16 cellular contexts compared by ENCODE assay signal in genomic region chr22:45543243-45543642, GRCh38. TPM values are rescaled to one million over a fixed set of nuclear protein-coding genes. Genes with fewer than 3 reads are reported as not detected.
A peak's percentile ranks its signal among the peaks of the same experiment; 100 is the strongest.
DNase-seq lines count a peak whose midpoint lies in the region; ATAC-seq and TF ChIP-seq lines count a peak whose summit lies in the region.
"Had no signal": no experiment of that assay in that cellular context is flagged by ENCODE, and none has a peak within 500 bp of the region (broad histone marks: within the 10 kb centered on the region; RNA-seq: fewer than 3 reads in every experiment).

No MANE protein-coding gene starts in this region.

- no peak overlapping the region for H3K4me3 ChIP-seq in left ventricle myocardium inferior
- H3K4me3 ChIP-seq in breast epithelium: no peak overlapping the region
- H3K4me3 ChIP-seq in neural progenitor cell: no peak overlapping the region
- no peak overlapping the region for H3K4me3 ChIP-seq in vagina
- H3K4me3 ChIP-seq: BLaER1 treated with 17β-estradiol and CSF1 and Interleukin-3, amounts not matched to agents 10 nM and 100 nM; GM12878; GM23248 had no signal

- no peak overlapping the region for H3K4me3 Mint-ChIP-seq in neural progenitor cell
- H3K4me3 Mint-ChIP-seq: CD4-positive, CD25-positive, alpha-beta regulatory T cell; H9 had no signal

- H3K4me1 ChIP-seq in left ventricle myocardium inferior: peaks cover 15% of the 10 kb centered on the region
- peaks cover under 1 to 4% of the 10 kb centered on the region in 2 donors for H3K4me1 ChIP-seq in breast epithelium
- H3K4me1 ChIP-seq in neural progenitor cell: peaks cover 3% of the 10 kb centered on the region
- H3K4me1 ChIP-seq in vagina: peaks cover 21% of the 10 kb centered on the region

- H3K36me3 Mint-ChIP-seq in neural progenitor cell: peaks cover 17% of the 10 kb centered on the region
- H3K36me3 Mint-ChIP-seq: CD4-positive, CD25-positive, alpha-beta regulatory T cell had no signal

- DNase-seq in left cardiac atrium (peak; percentile 18), left ventricle myocardium inferior (no peak), breast epithelium (ENCODE audit: low spot score in 2 of 2) (no peak), neural progenitor cell (ENCODE audit: low spot score) (no peak), vagina (ENCODE audit: extremely low spot score in 2 of 2) (no peak), COLO829 (ENCODE audit: low spot score) (no peak), H4 (ENCODE audit: low spot score) (no peak)
- DNase-seq: 8988T; AML-193; CD4-positive, CD25-positive, alpha-beta regulatory T cell; DMS79; GM23248; H9 had no signal

- no peaks in the 10 kb centered on the region for H3K9me3 ChIP-seq in left ventricle myocardium inferior (replicated peaks)
- no peaks in the 10 kb centered on the region for H3K9me3 ChIP-seq in breast epithelium
- H3K9me3 ChIP-seq in neural progenitor cell (ENCODE audit: low read depth): no peaks in the 10 kb centered on the region
- H3K9me3 ChIP-seq in vagina: no peaks in the 10 kb centered on the region
- H3K9me3 ChIP-seq: BLaER1 treated with 17β-estradiol and CSF1 and Interleukin-3, amounts not matched to agents 10 nM and 100 nM had no signal

- no peak for ATAC-seq in left cardiac atrium
- ATAC-seq in GM18867 (IDR thresholded peaks at IDR 0.05; ENCODE audit: unreplicated experiment): no peak
- ATAC-seq: GM12878 had no signal

- H2AFZ ChIP-seq in neural progenitor cell (replicated peaks): no peak overlapping the region
- H2AFZ ChIP-seq: GM23248 had no signal

- no peak overlapping the region for H3K4me2 ChIP-seq in neural progenitor cell

- H3K36me3 ChIP-seq in left ventricle myocardium inferior: peaks cover 16% of the 10 kb centered on the region
- no peaks in the 10 kb centered on the region for H3K36me3 ChIP-seq in breast epithelium
- H3K36me3 ChIP-seq in neural progenitor cell: no peaks in the 10 kb centered on the region
- H3K36me3 ChIP-seq in vagina: peaks cover 0 to 60% of the 10 kb centered on the region in 2 donors

- H3K27me3 Mint-ChIP-seq in neural progenitor cell (ENCODE audit: insufficient read depth, low read depth): peaks cover 7% of the 10 kb centered on the region

- H4K20me1 ChIP-seq in neural progenitor cell (ENCODE audit: low read depth): no peaks in the 10 kb centered on the region

- TF ChIP-seq POLR2A in breast epithelium (IDR thresholded peaks at IDR 0.05) (no peak), vagina (IDR thresholded peaks at IDR 0.05) (no peak)

- intact Hi-C loops in left cardiac atrium (cut with DNase I): no loop called here
- intact Hi-C loops in left ventricle myocardium inferior (cut with micrococcal nuclease): no loop called here
- intact Hi-C loops in breast epithelium (cut with DNase I; ENCODE audit: low total_unique reads): no loop called here
- intact Hi-C loops in vagina (cut with DNase I): loop anchor here (10.0 kb wide), 1 partner anchor 228 kb away; no protein-coding TSS in a partner anchor

- H3K4me1 Mint-ChIP-seq in neural progenitor cell: peaks cover 22% of the 10 kb centered on the region
- H3K4me1 Mint-ChIP-seq: CD4-positive, CD25-positive, alpha-beta regulatory T cell had no signal

- H3K9me3 Mint-ChIP-seq in neural progenitor cell: peaks cover 2% of the 10 kb centered on the region
- H3K9me3 Mint-ChIP-seq: H9 had no signal

- H3F3A ChIP-seq in neural progenitor cell (ENCODE audit: low read depth): no peaks in the 10 kb centered on the region

- no peak overlapping the region for H3K9ac ChIP-seq in neural progenitor cell
- H3K9ac ChIP-seq: GM23248 had no signal

- no peak for TF ChIP-seq CTCF in left ventricle myocardium inferior (IDR thresholded peaks at IDR 0.05; ENCODE audit: borderline replicate concordance)
- TF ChIP-seq CTCF in breast epithelium (IDR thresholded peaks at IDR 0.05): no peak
- no peak for TF ChIP-seq CTCF in neural progenitor cell (IDR thresholded peaks at IDR 0.05)
- no peak for TF ChIP-seq CTCF in vagina (IDR thresholded peaks at IDR 0.05)

- H3K27ac Mint-ChIP-seq in neural progenitor cell: no peak overlapping the region
- H3K27ac Mint-ChIP-seq: CD4-positive, CD25-positive, alpha-beta regulatory T cell; H9 had no signal

- H3K27ac ChIP-seq in left ventricle myocardium inferior (replicated peaks): no peak overlapping the region
- H3K27ac ChIP-seq in breast epithelium: peak overlapping the region; percentile 51 to 81
- H3K27ac ChIP-seq in neural progenitor cell: peak overlapping the region; percentile 20
- peak overlapping the region; percentile 92 for H3K27ac ChIP-seq in vagina
- H3K27ac ChIP-seq: GM23248 had no signal

- H3K79me2 ChIP-seq in neural progenitor cell (ENCODE audit: low read depth): no peaks in the 10 kb centered on the region

- peaks cover 5% of the 10 kb centered on the region for H3K27me3 ChIP-seq in left ventricle myocardium inferior (ENCODE audit: low read depth)
- H3K27me3 ChIP-seq in breast epithelium: no peaks in the 10 kb centered on the region
- no peaks in the 10 kb centered on the region for H3K27me3 ChIP-seq in neural progenitor cell
- no peaks in the 10 kb centered on the region for H3K27me3 ChIP-seq in vagina

RNA-seq across cellular contexts. Expression of gene FBLN1, which starts 40.6 kb away (rescaled TPM):
- 100 to 1,000 TPM; 251 to 348 TPM for total RNA-seq in left cardiac atrium
- 82.8 TPM for total RNA-seq in left ventricle myocardium inferior
- 100 to 1,000 TPM; 115 to 293 (median 267) TPM for total RNA-seq in breast epithelium
- 84.3 and 163 TPM in 2 replicates for total RNA-seq in neural progenitor cell (ENCODE audit: low replicate concordance)
- 1,019 TPM for total RNA-seq in vagina
- 0.37 and 1.0 TPM in 2 replicates for total RNA-seq in H4 (2014; rRNA removed; shearing (Covaris generic))

Comparison
In these comparisons a context has a peak if more than half of its experiments do, and no peak if none do; other contexts are left out.
1. RNA of gene FBLN1, which starts 40.6 kb away (total RNA-seq): 1,019 TPM in vagina (single experiment), 251 to 348 TPM in left cardiac atrium, 115 to 293 TPM in breast epithelium, 84.3 to 163 TPM in neural progenitor cell and 82.8 TPM in left ventricle myocardium inferior (single experiment); 0.37 to 1.0 TPM in H4; every median in the first group is over 10 times any median in the second.